8 cellular contexts compared by ENCODE assay signal in genomic region chr1:147928236-147929132, GRCh38. TPM values are rescaled to one million over a fixed set of nuclear protein-coding genes. Genes with fewer than 3 reads are reported as not detected.
A peak's percentile ranks its signal among the peaks of the same experiment; 100 is the strongest.
DNase-seq lines count a peak whose midpoint lies in the region; ATAC-seq, FAIRE-seq and TF ChIP-seq lines count a peak whose summit lies in the region.
"Not testable (repeated sequence)": the region's sequence is repeated elsewhere in the genome, so short reads cannot be mapped to it uniquely, and the experiment has no call there.

Gene GPR89B, plus strand, starts transcription at chr1:147928420. Its CDS starts 117 bp downstream, at chr1:147928537.

- peak; percentile 90 for TF ChIP-seq POLR2A in GM12892 (IDR thresholded peaks at IDR 0.05; ENCODE audit: low read depth, low read length)
- peak; percentile 39 to 90 for TF ChIP-seq POLR2A in adrenal gland (IDR thresholded peaks at IDR 0.05)

- H3K9me3 ChIP-seq in adrenal gland (replicated peaks in 1 of 3): not testable (repeated sequence)

- not testable (repeated sequence) for H3K36me3 ChIP-seq in adrenal gland (replicated peaks in 1 of 2)

- peak within 1 kb of the TSS; percentile 41 to 95 (median 85) for H3K4me3 ChIP-seq in adrenal gland

- intact Hi-C loops in adrenal gland (cut with DNase I); left cardiac atrium (cut with DNase I); posterior cingulate gyrus (cut with DNase I): not testable (repeated sequence)

- H3K4me3 Mint-ChIP-seq in type B pancreatic cell: peak within 1 kb of the TSS; percentile 86

- not testable (repeated sequence) for H3K27me3 ChIP-seq in adrenal gland

- FAIRE-seq in GM12892 (lab: Jason Lieb, UNC): peak; percentile 96

- H3K4me1 Mint-ChIP-seq in type B pancreatic cell (ENCODE audit: unreplicated experiment): peaks cover 11% of the 10 kb centered on the region

- H3K27me3 Mint-ChIP-seq in type B pancreatic cell: not testable (repeated sequence)

- DNase-seq in GM12892 (ENCODE audit: insufficient read length) (peak; percentile 58), NCI-H1436 treated with DMSO at 0.1 percent for 48 hours (lab: John Stamatoyannopoulos, UW) (peak; percentile 34), T-helper 1 cell (peak; percentile 82 to 95 (median 85)), adrenal gland (peak; percentile 83 to 95 (median 92)), left cardiac atrium (peak; percentile 95), posterior cingulate gyrus (peak; percentile 82 to 99 (median 92)), type B pancreatic cell (ENCODE audit: extremely low spot score, unreplicated experiment) (peak; percentile 87)

- peak within 1 kb of the TSS; percentile 60 to 94 (median 75) for H3K27ac ChIP-seq in adrenal gland

- TF ChIP-seq CTCF in adrenal gland (IDR thresholded peaks at IDR 0.05); type B pancreatic cell (conservative IDR thresholded peaks at IDR 0.05): not testable (repeated sequence)

- H3K9me3 Mint-ChIP-seq in type B pancreatic cell: not testable (repeated sequence)

- H3K4me1 ChIP-seq in adrenal gland (replicated peaks in 1 of 2): not testable (repeated sequence)

- not testable (repeated sequence) for H3K36me3 Mint-ChIP-seq in type B pancreatic cell

- 0 to 1% (median 1%) methylated on average over 25 to 55 of the region's 72 CpGs; no CpG with 5 or more reads in 1 of the 4 donors for WGBS in adrenal gland, 4 donors

- ATAC-seq in HG02852 (IDR thresholded peaks at IDR 0.05; ENCODE audit: unreplicated experiment) (peak; percentile 97), left cardiac atrium (peak; percentile 100)

- H3K27ac Mint-ChIP-seq in type B pancreatic cell: peak within 1 kb of the TSS; percentile 63

RNA-seq across cellular contexts. Expression of gene GPR89B, which starts in this region (rescaled TPM):
- polyA plus RNA-seq in GM12892 (2012; ENCODE audit: missing spikeins): 11.4 TPM
- total RNA-seq in adrenal gland (10 to 100 TPM in 5 of 8 donors, 1 to 10 TPM in 3; 2.2 to 14.7 (median 11.3) TPM), left cardiac atrium (1 to 10 TPM; 6.9 to 8.7 TPM), type B pancreatic cell (ENCODE audit: low replicate concordance) (13.8 and 16.5 TPM in 2 replicates)
- 10 to 100 TPM; 12.5 to 22.1 (median 17.6) TPM for polyA plus RNA-seq in adrenal gland

Comparison
In these comparisons a context has a peak if more than half of its experiments do, and no peak if none do; other contexts are left out.
1. Peak in every context shown above with its lines: DNase-seq, ATAC-seq, H3K4me3 ChIP-seq and H3K27ac ChIP-seq.
2. DNase-seq: peak in every context shown above with its lines; median percentile 95 in left cardiac atrium; 92 in adrenal gland; 92 in posterior cingulate gyrus; 87 in type B pancreatic cell; 85 in T-helper 1 cell; 58 in GM12892; 34 in NCI-H1436 treated with DMSO at 0.1 percent for 48 hours.